22 cellular contexts compared by ENCODE assay signal in genomic region chrX:105738162-105738561, GRCh38.
"Had no signal": no experiment of that assay in that cellular context is flagged by ENCODE, and none has a peak within 500 bp of the region (broad histone marks: within the 10 kb centered on the region; RNA-seq: fewer than 3 reads in every experiment).

No MANE protein-coding gene starts in this region.

- H3K4me1 ChIP-seq: colonic mucosa, Peyer's patch had no signal

- ATAC-seq: activated T-cell treated with anti-CD3 and anti-CD28 coated beads, Interleukin-2, amount 50 U/mL, for 4 hours; WTC11 had no signal

- DNase-seq: activated CD4-positive, alpha-beta memory T cell treated with anti-CD3 and anti-CD28 coated beads for 36 hours; activated CD4-positive, alpha-beta T cell treated with anti-CD3 and anti-CD28 coated beads for 48 hours; activated CD4-positive, CD25-positive, alpha-beta regulatory T cell treated with anti-CD3 and anti-CD28 coated beads, Interleukin-2, amount 50 U/mL, for 72 hours; activated CD8-positive, alpha-beta memory T cell treated with anti-CD3 and anti-CD28 coated beads for 24 hours; activated effector memory CD4-positive, alpha-beta T cell treated with anti-CD3 and anti-CD28 coated beads, Interleukin-2, amount 50 U/mL, for 16 hours; activated naive CD4-positive, alpha-beta T cell treated with anti-CD3 and anti-CD28 coated beads for 36 hours; activated T-cell treated with anti-CD3 and anti-CD28 coated beads, Interleukin-2, amount 50 U/mL, for 4 hours; amygdala; brain microvascular endothelial cell; colonic mucosa; NCI-H1092 treated with DMSO at 0.1 percent for 48 hours; NCI-H1436; NCI-H1694 treated with DMSO at 0.1 percent for 48 hours; NCI-H2029 treated with DMSO at 0.1 percent for 48 hours; NCI-H345; NCI-H510A; NCI-H526 treated with DMSO at 0.1 percent for 48 hours; NK-92 treated with Interleukin-12 subunit alpha and Interleukin-12 subunit beta, amount 100 ng/mL, for 24 hours; Peyer's patch; SHP77 had no signal

- H3K4me3 ChIP-seq: cardiac muscle cell, colonic mucosa, Peyer's patch had no signal

- H3K36me3 ChIP-seq: brain microvascular endothelial cell, cardiac muscle cell, colonic mucosa, Peyer's patch had no signal

- H3K27ac ChIP-seq: brain microvascular endothelial cell, cardiac muscle cell, colonic mucosa, Peyer's patch had no signal

- H3K27me3 ChIP-seq: brain microvascular endothelial cell, cardiac muscle cell, colonic mucosa, Peyer's patch had no signal

- H3K9me3 ChIP-seq: colonic mucosa, Peyer's patch had no signal
